Comparison of ENCODE assay signal across 9 cellular contexts in the genomic region with DNA sequence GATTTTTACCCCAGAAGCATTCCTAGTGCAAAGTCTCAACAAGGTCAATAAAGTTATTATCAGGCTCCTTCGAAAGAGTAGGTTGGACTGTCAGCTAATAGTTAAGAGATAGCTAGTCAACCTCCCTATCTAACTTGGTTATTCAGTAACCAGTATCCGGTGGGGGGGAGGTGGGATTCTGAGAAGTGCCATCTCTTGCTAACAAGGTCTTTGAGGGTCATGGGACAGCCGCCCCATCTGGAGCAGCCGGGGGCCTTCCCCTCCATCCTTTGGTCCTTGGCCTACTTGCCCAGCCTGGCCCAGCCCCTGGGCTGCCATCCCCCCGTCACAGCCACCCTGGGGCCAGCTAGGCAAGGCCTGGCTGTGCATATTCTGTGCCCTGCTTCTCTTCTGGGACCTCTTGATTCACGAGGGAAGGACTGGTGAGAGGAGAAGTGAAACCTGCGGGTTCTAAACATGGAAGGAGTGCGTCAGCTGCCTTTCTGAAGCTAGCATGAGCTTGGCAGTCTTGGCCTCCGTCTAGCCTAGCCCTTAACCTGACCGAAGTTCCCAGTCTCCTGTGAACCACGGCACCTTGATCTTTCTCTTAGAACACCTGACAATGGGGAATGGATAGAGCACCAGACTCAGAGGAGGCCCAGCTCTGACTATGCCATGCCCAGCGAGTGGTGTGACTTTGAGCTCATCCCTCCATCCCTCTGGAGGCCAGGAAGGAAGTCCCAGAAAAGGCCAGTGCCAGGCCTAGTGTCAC. TPM values are rescaled to one million over a fixed set of nuclear protein-coding genes. Genes with fewer than 3 reads are reported as not detected.
DNase-seq lines count a peak whose midpoint lies in the region; ATAC-seq and TF ChIP-seq lines count a peak whose summit lies in the region.
"Had no signal": no experiment of that assay in that cellular context is flagged by ENCODE, and none has a peak within 500 bp of the region (broad histone marks: within the 10 kb centered on the region; RNA-seq: fewer than 3 reads in every experiment).

No MANE protein-coding gene starts in this region.

- TF ChIP-seq CTCF in NB4 (IDR thresholded peaks at IDR 0.05; ENCODE audit: low read depth, low read length) (no peak), lower lobe of right lung (IDR thresholded peaks at IDR 0.05) (no peak), testis (IDR thresholded peaks at IDR 0.05) (no peak)

- intact Hi-C loops in lower lobe of right lung (cut with DNase I) (no loop called here), testis (cut with DNase I; ENCODE audit: low total_unique reads) (no loop called here)

- TF ChIP-seq POLR2A in GM18505 (IDR thresholded peaks at IDR 0.05; ENCODE audit: borderline replicate concordance, extremely low read depth, insufficient read depth, insufficient read length) (peak; percentile 55), NB4 (IDR thresholded peaks at IDR 0.05; ENCODE audit: extremely low read depth, insufficient read length) (no peak), testis (IDR thresholded peaks at IDR 0.05) (no peak)

- H3K27ac ChIP-seq in lower lobe of right lung, result peak overlapping the region; percentile 58
- no peak overlapping the region for H3K27ac ChIP-seq in testis
- H3K27ac ChIP-seq: VCaP had no signal

- H3K4me3 ChIP-seq in NB4 (ENCODE audit: low read depth, low read length) (no peak overlapping the region), lower lobe of right lung (no peak overlapping the region), testis (no peak overlapping the region)

- H3K27me3 ChIP-seq in lower lobe of right lung (ENCODE audit: low read depth) (no peaks in the 10 kb centered on the region), testis (no peaks in the 10 kb centered on the region)

- H3K4me1 ChIP-seq in lower lobe of right lung (peaks cover 25% of the 10 kb centered on the region), testis (no peaks in the 10 kb centered on the region)

- H3K9me3 ChIP-seq in lower lobe of right lung (no peaks in the 10 kb centered on the region), testis (no peaks in the 10 kb centered on the region)

- ATAC-seq in GM18505 (IDR thresholded peaks at IDR 0.05; ENCODE audit: unreplicated experiment), result peak; percentile 80
- ATAC-seq in HG02588 (IDR thresholded peaks at IDR 0.05; ENCODE audit: unreplicated experiment), result peak; percentile 78
- ATAC-seq in lower lobe of right lung, result peak; percentile 48 to 57

- DNase-seq in NB4 (ENCODE audit: low read depth) (peak; percentile 54), lower lobe of right lung (peak; percentile 49), testis (no peak), SW480 (ENCODE audit: low spot score) (no peak), OCI-M1 (lab: John Stamatoyannopoulos, UW) (no peak)
- no peak for DNase-seq in stimulated activated naive CD4-positive, alpha-beta T cell treated with Interleukin-2 at 50 U/mL for 16 hours (lab: John Stamatoyannopoulos, UW)

- WGBS in testis, 2 donors, result 92 to 94% methylated on average over 12 of the region's 12 CpGs

- H3K36me3 ChIP-seq in lower lobe of right lung (no peaks in the 10 kb centered on the region), testis (ENCODE audit: low read depth, missing control alignments) (no peaks in the 10 kb centered on the region)

RNA-seq across cellular contexts. Expression of gene SLC37A2, which starts 9.3 kb away (rescaled TPM):
- total RNA-seq in lower lobe of right lung, result 25.0 TPM
- 1 to 10 TPM; 3.0 to 7.6 TPM for total RNA-seq in testis
- 6.2 TPM for polyA plus RNA-seq in testis (ENCODE audit: insufficient read depth, low read depth, low replicate concordance)

RNA-seq across cellular contexts. Expression of gene TMEM218, which starts 39.0 kb away (rescaled TPM):
- 20.5 TPM for total RNA-seq in lower lobe of right lung
- total RNA-seq in testis, result 10 to 100 TPM; 15.1 to 17.2 TPM
- polyA plus RNA-seq in testis (ENCODE audit: insufficient read depth, low read depth, low replicate concordance), result 17.7 TPM

Comparison
In these comparisons a context has a peak if more than half of its experiments do, and no peak if none do; other contexts are left out.
1. DNase-seq: peak in NB4 (single experiment) and lower lobe of right lung (single experiment); none in stimulated activated naive CD4-positive, alpha-beta T cell treated with Interleukin-2 at 50 U/mL for 16 hours (single experiment), testis (single experiment), SW480 (single experiment) and OCI-M1 (single experiment).
2. Peak in every context shown above with its lines, with median percentiles within 50 percentile points of each other: ATAC-seq.